In the genomic region with DNA sequence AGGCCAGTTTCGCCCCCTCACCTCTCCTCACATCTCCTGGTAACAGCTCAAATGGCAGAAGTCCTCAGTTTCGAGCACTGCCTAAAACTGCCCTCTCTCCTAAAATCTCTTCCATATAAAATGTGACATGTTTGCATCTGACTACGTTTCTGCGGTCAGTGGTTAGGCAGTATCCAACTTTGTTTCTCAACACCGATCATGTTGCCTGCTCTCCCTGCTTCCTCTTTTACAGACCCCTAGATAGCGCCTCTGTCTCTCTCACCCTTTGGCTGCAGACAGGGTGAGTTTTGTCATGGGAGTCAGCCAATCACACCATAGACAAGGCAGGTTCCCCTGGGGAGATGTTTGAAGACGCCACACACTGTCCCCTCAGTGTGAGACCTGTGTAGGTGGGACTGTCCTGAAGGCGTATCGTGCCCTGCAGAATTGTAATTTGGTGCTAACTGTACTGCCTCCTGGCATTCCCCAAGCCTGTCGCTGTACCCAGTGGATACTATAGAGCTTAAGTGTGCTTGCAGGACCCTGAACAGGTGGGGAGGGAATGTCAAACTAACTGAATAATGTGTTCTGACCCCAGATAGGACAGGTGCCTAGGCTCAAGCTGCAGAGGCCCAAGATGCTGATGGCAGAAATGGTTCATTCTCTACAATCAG, we compare ENCODE assay signal across 8 cellular contexts. TPM values are rescaled to one million over a fixed set of nuclear protein-coding genes. Genes with fewer than 3 reads are reported as not detected.
A peak's percentile ranks its signal among the peaks of the same experiment; 100 is the strongest.
DNase-seq lines count a peak whose midpoint lies in the region; ATAC-seq and TF ChIP-seq lines count a peak whose summit lies in the region.

No MANE protein-coding gene starts in this region.

- no peak for TF ChIP-seq CTCF in DOHH2 (IDR thresholded peaks at IDR 0.05; ENCODE audit: low read depth, low read length, poor library complexity, severe bottlenecking)
- no peak for TF ChIP-seq CTCF in KMS-11 (conservative IDR thresholded peaks at IDR 0.05; ENCODE audit: low read depth, low read length)
- TF ChIP-seq CTCF in upper lobe of right lung (IDR thresholded peaks at IDR 0.05) = no peak

- no peak overlapping the region for H2AFZ ChIP-seq in KMS-11 (ENCODE audit: low read depth)

- H3K9me3 ChIP-seq in DOHH2 (ENCODE audit: control insufficient read depth, insufficient read depth, low read length) (no peaks in the 10 kb centered on the region), upper lobe of right lung (no peaks in the 10 kb centered on the region)

- H3K4me2 ChIP-seq in DOHH2 (ENCODE audit: low read length) (peak overlapping the region; percentile 65), KMS-11 (peak overlapping the region; percentile 93)

- H3F3A ChIP-seq in DOHH2 (ENCODE audit: control insufficient read depth, insufficient read depth) = no peaks in the 10 kb centered on the region

- H3K36me3 ChIP-seq in DOHH2 (ENCODE audit: control insufficient read depth, low read length) = peaks cover 12% of the 10 kb centered on the region
- peaks cover 3% of the 10 kb centered on the region; the same call in 1 of the 2 replicates for H3K36me3 ChIP-seq in KMS-11 (ENCODE audit: insufficient read depth)
- peaks cover 23% of the 10 kb centered on the region for H3K36me3 ChIP-seq in upper lobe of right lung

- H4K20me1 ChIP-seq in DOHH2 (ENCODE audit: control insufficient read depth, insufficient read depth, low read depth, low read length) = no peaks in the 10 kb centered on the region
- H4K20me1 ChIP-seq in KMS-11 (ENCODE audit: insufficient read depth) = no peaks in the 10 kb centered on the region

- ATAC-seq in GM21528 (IDR thresholded peaks at IDR 0.05; ENCODE audit: low FRiP score, unreplicated experiment) = peak; percentile 59
- peak; percentile 71 for ATAC-seq in upper lobe of right lung

- H3K27me3 ChIP-seq in DOHH2 (ENCODE audit: control insufficient read depth, low read length) = peaks cover 5% of the 10 kb centered on the region; the same call in 1 of the 2 replicates
- H3K27me3 ChIP-seq in KMS-11 (ENCODE audit: insufficient read depth, low read depth) = no peaks in the 10 kb centered on the region
- no peaks in the 10 kb centered on the region for H3K27me3 ChIP-seq in upper lobe of right lung

- H3K79me2 ChIP-seq in DOHH2 (ENCODE audit: control insufficient read depth, low read length) = peaks cover 6% of the 10 kb centered on the region; the same call in 1 of the 2 replicates
- peaks cover 5% of the 10 kb centered on the region; the same call in 1 of the 2 replicates for H3K79me2 ChIP-seq in KMS-11 (ENCODE audit: insufficient read depth, low read depth)

- no peaks in the 10 kb centered on the region for H3K9me2 ChIP-seq in DOHH2 (replicated peaks; ENCODE audit: control insufficient read depth, low read length)

- H3K27ac ChIP-seq in DOHH2 (ENCODE audit: low read depth, low read length) (no peak overlapping the region), KMS-11 (no peak overlapping the region), upper lobe of right lung (peak overlapping the region; percentile 86)

- H3K4me3 ChIP-seq in DOHH2 (ENCODE audit: low read length) (peak overlapping the region; percentile 88), KMS-11 (IDR thresholded peaks at IDR 0.05; ENCODE audit: insufficient read depth, low read depth, low read length) (peak overlapping the region; percentile 64), upper lobe of right lung (peak overlapping the region; percentile 69)

- H3K9ac ChIP-seq in KMS-11 = peak overlapping the region; percentile 90; the same call in 1 of the 2 replicates

- peaks cover 17% of the 10 kb centered on the region for H3K4me1 ChIP-seq in DOHH2 (ENCODE audit: control insufficient read depth, low read length)
- H3K4me1 ChIP-seq in KMS-11 (ENCODE audit: low read depth, poor library complexity, severe bottlenecking) = peaks cover 13% of the 10 kb centered on the region
- peaks cover 15% of the 10 kb centered on the region for H3K4me1 ChIP-seq in upper lobe of right lung

- intact Hi-C loops in upper lobe of right lung (cut with DNase I) = no loop called here

- DNase-seq in cerebellar cortex (ENCODE audit: low spot score) = peak; percentile 40
- peak; percentile 68 for DNase-seq in medulla oblongata (ENCODE audit: extremely low spot score)
- no peak for DNase-seq in upper lobe of right lung
- DNase-seq in dermis blood vessel endothelial cell = no peak
- no peak for DNase-seq in kidney glomerular epithelial cell (lab: John Stamatoyannopoulos, UW)

RNA-seq across cellular contexts. Expression of gene HEXB, which starts 1.1 kb away (rescaled TPM):
- total RNA-seq in upper lobe of right lung (294 TPM), dermis blood vessel endothelial cell (164 and 189 TPM in 2 replicates)

RNA-seq across cellular contexts. Expression of gene ENC1, which starts 45.6 kb away (rescaled TPM):
- total RNA-seq in upper lobe of right lung (15.0 TPM), dermis blood vessel endothelial cell (26.2 and 32.2 TPM in 2 replicates)

Comparison
In these comparisons a context has a peak if more than half of its experiments do, and no peak if none do; other contexts are left out.
1. DNase-seq: peak in cerebellar cortex (single experiment) and medulla oblongata (single experiment); none in upper lobe of right lung (single experiment), dermis blood vessel endothelial cell (single experiment) and kidney glomerular epithelial cell (single experiment).
2. Peak in every context shown above with its lines, with median percentiles within 50 percentile points of each other: H3K4me3 ChIP-seq.